Comparison of ENCODE assay signal across 1 cellular context in genomic region chr13:112726018-112726767, GRCh38.
TF ChIP-seq lines count a peak whose summit lies in the region.

No MANE protein-coding gene starts in this region.

TF ChIP-seq in H1, 55 proteins besides CTCF, POLR2A, EP300 and RAD21:
- TF ChIP-seq NANOG (IDR thresholded peaks at IDR 0.05; ENCODE audit: insufficient read depth, low read depth, low read length, poor library complexity, severe bottlenecking) = no peak
- no peak for TF ChIP-seq BACH1 (IDR thresholded peaks at IDR 0.05; ENCODE audit: low read length)
- no peak for TF ChIP-seq ATF3 (IDR thresholded peaks at IDR 0.05; ENCODE audit: insufficient read depth, low read depth, low read length)
- TF ChIP-seq EZH2 (IDR thresholded peaks at IDR 0.05; ENCODE audit: low read depth, low read length, severe bottlenecking) = no peak
- no peak for TF ChIP-seq SIX5 (IDR thresholded peaks at IDR 0.05; ENCODE audit: low read depth, low read length)
- no peak for TF ChIP-seq EGR1 (IDR thresholded peaks at IDR 0.05; ENCODE audit: borderline replicate concordance, low read depth, low read length)
- TF ChIP-seq CBX5 (IDR thresholded peaks at IDR 0.05; ENCODE audit: low read depth, low read length) = no peak
- no peak for TF ChIP-seq SP4 (IDR thresholded peaks at IDR 0.05; ENCODE audit: low read length)
- TF ChIP-seq GTF2F1 (IDR thresholded peaks at IDR 0.05; ENCODE audit: borderline replicate concordance, low read depth, low read length) = no peak
